Comparison of ENCODE assay signal across 10 cellular contexts in genomic region chr7:150369740-150370501, GRCh38. TPM values are rescaled to one million over a fixed set of nuclear protein-coding genes. Genes with fewer than 3 reads are reported as not detected.
A peak's percentile ranks its signal among the peaks of the same experiment; 100 is the strongest.
DNase-seq lines count a peak whose midpoint lies in the region; ATAC-seq, FAIRE-seq and TF ChIP-seq lines count a peak whose summit lies in the region.
"Had no signal": no experiment of that assay in that cellular context is flagged by ENCODE, and none has a peak within 500 bp of the region (broad histone marks: within the 10 kb centered on the region; RNA-seq: fewer than 3 reads in every experiment).

No MANE protein-coding gene starts in this region.

- no peaks in the 10 kb centered on the region for H3K9me3 ChIP-seq in adrenal gland (replicated peaks in 1 of 3)
- no peaks in the 10 kb centered on the region for H3K9me3 ChIP-seq in HepG2 (ENCODE audit: low read length)
- no peaks in the 10 kb centered on the region for H3K9me3 ChIP-seq in transverse colon

- H3K4me1 ChIP-seq in adrenal gland (replicated peaks in 1 of 2) (peaks cover 20 to 35% of the 10 kb centered on the region in 2 donors), HepG2 (ENCODE audit: insufficient read depth, low read length) (peaks cover 51% of the 10 kb centered on the region), transverse colon (peaks cover 24 to 75% (median 53%) of the 10 kb centered on the region in 4 donors)

- DNase-seq in activated T-cell treated with anti-CD3 and anti-CD28 coated beads, Interleukin-2, amount 50 U/mL, for 72 hours: no peak
- DNase-seq in activated T-cell treated with anti-CD3 and anti-CD28 coated beads, Interleukin-2, amount 50 U/mL, for 48 hours: no peak
- DNase-seq in adrenal gland (peak in 1 of 7 donors; percentile 16), HepG2 (ENCODE audit: low spot score) (no peak), transverse colon (no peak), mucosa of gallbladder (ENCODE audit: low spot score) (no peak), NCI-H446 treated with DMSO at 0.1 percent for 48 hours (lab: John Stamatoyannopoulos, UW) (no peak), retina (no peak)
- DNase-seq: activated CD4-positive, alpha-beta T cell treated with anti-CD3 and anti-CD28 coated beads, Interleukin-2, amount 50 U/mL, for 4 hours had no signal

- FAIRE-seq in HepG2 (lab: Jason Lieb, UNC): no peak
- FAIRE-seq: G401.6 had no signal

- TF ChIP-seq CTCF in adrenal gland (IDR thresholded peaks at IDR 0.05) (no peak), HepG2 (CRISPR knock-in tag; IDR thresholded peaks at IDR 0.05) (no peak), transverse colon (IDR thresholded peaks at IDR 0.05) (no peak)

- peaks cover 48% of the 10 kb centered on the region for H3K4me1 Mint-ChIP-seq in activated T-cell treated with anti-CD3 and anti-CD28 coated beads, Interleukin-2, amount 50 U/mL, for 72 hours (ENCODE audit: low read depth)

- peak overlapping the region; percentile 61 to 99 (median 97) for H3K27ac ChIP-seq in adrenal gland
- H3K27ac ChIP-seq in HepG2 (ENCODE audit: extremely low read length, insufficient read depth, low read length): peak overlapping the region; percentile 100
- H3K27ac ChIP-seq in transverse colon: peak overlapping the region; percentile 93 to 99 (median 97)

- CTCF ChIA-PET in HepG2 (lab: Yijun Ruan, JAX; ENCODE audit: low intra/inter-chr PET ratio, low total read pairs): no interaction called here

- in situ Hi-C loops in HepG2 (cut with HindIII; ENCODE audit: extremely low pct_ligation_motif_present, low pct_unique_long_range_greater_than_20kb) (no loop called here), transverse colon (cut with MboI; ENCODE audit: low pct_ligation_motif_present in 1 of 4, low pct_unique_long_range_greater_than_20kb in 1 of 4, low sequenced_read_pairs in 3 of 4) (no loop called here)

- peak overlapping the region; percentile 49 for H3K27ac Mint-ChIP-seq in activated T-cell treated with anti-CD3 and anti-CD28 coated beads, Interleukin-2, amount 50 U/mL, for 72 hours

- H3K79me2 ChIP-seq in HepG2 (ENCODE audit: insufficient read depth, low read length): peaks cover 38% of the 10 kb centered on the region

- H4K20me1 ChIP-seq in HepG2 (ENCODE audit: insufficient read depth, low read length): peaks cover 8% of the 10 kb centered on the region; the same call in 1 of the 2 replicates

- peak overlapping the region; percentile 88 to 95 for H3K4me3 Mint-ChIP-seq in activated T-cell treated with anti-CD3 and anti-CD28 coated beads, Interleukin-2, amount 50 U/mL, for 72 hours

- TSS peak; percentile 40 for BruUV-seq in HepG2 (replicated peaks; lab: Mats Ljungman, UMichigan)

- H3K4me2 ChIP-seq in HepG2 (ENCODE audit: low read depth, low read length): peak overlapping the region; percentile 99

- POLR2A ChIA-PET in HepG2 (lab: Yijun Ruan, JAX): interaction anchor here (1.1 to 6.8 kb wide), 15 partner anchors 9 to 532 kb away, joined by 3 to 141 read pairs (median 9); partner anchors contain the start of genes ACTR3C, LRRC61, RARRES2 and ZNF775

- peak overlapping the region; percentile 62 to 91 (median 68) for H3K4me3 ChIP-seq in adrenal gland
- peak overlapping the region; percentile 68 to 84 (median 82) for H3K4me3 ChIP-seq in HepG2 (replicated peaks in 1 of 3; ENCODE audit: insufficient read depth in 1 of 3, low read depth in 2 of 3, low read length in 3 of 3)
- H3K4me3 ChIP-seq in transverse colon: peak overlapping the region; percentile 70 to 90 (median 86)

- H3K27me3 Mint-ChIP-seq in activated T-cell treated with anti-CD3 and anti-CD28 coated beads, Interleukin-2, amount 50 U/mL, for 72 hours (ENCODE audit: low read depth): no peaks in the 10 kb centered on the region

- H3K9me3 Mint-ChIP-seq in activated T-cell treated with anti-CD3 and anti-CD28 coated beads, Interleukin-2, amount 50 U/mL, for 72 hours: no peaks in the 10 kb centered on the region

- ATAC-seq in activated T-cell treated with anti-CD3 and anti-CD28 coated beads, Interleukin-2, amount 50 U/mL, for 72 hours (replicated peaks in 1 of 2): no peak
- ATAC-seq in HepG2: no peak; the same call in 2 of the 3 replicates

- WGBS in adrenal gland, 4 donors: 18 to 26% (median 22%) methylated on average over 15 to 23 of the region's 23 CpGs
- WGBS in HepG2 (ENCODE audit: low lambda C conversion rate): 7% methylated on average over 14 of the region's 23 CpGs
- WGBS in transverse colon (ENCODE audit: low coverage in 1 of 2), 2 donors: 39% methylated on average over 22 of the region's 23 CpGs; no CpG with 5 or more reads in 1 of the 2 donors

- intact Hi-C loops in adrenal gland (cut with DNase I): loop anchor here in 1 of 2 donors (2.0 to 5.0 kb wide), 2 partner anchors 33 to 41 kb away; no protein-coding TSS in a partner anchor
- intact Hi-C loops in HepG2 (cut with micrococcal nuclease; ENCODE audit: unreplicated experiment): loop anchor here (1.0 kb wide), 1 partner anchor 19 kb away; no protein-coding TSS in a partner anchor
- intact Hi-C loops in transverse colon (cut with DNase I; ENCODE audit: low total_unique reads): no loop called here

- TF ChIP-seq POLR2A in adrenal gland (IDR thresholded peaks at IDR 0.05): no peak
- TF ChIP-seq POLR2A in HepG2 (IDR thresholded peaks at IDR 0.05; ENCODE audit: insufficient read depth in 1 of 2, low read depth in 2 of 2, low read length in 2 of 2): no peak; a peak in 1 of 4 replicates
- TF ChIP-seq POLR2A in transverse colon (IDR thresholded peaks at IDR 0.05): no peak

- H2AFZ ChIP-seq in HepG2 (ENCODE audit: low read length): no peak overlapping the region

- H3K9ac ChIP-seq in HepG2 (ENCODE audit: insufficient read depth, low read depth, low read length): peak overlapping the region; percentile 95

- no peak for TF ChIP-seq EP300 in HepG2 (IDR thresholded peaks at IDR 0.05; ENCODE audit: low read depth in 2 of 2, low read length in 2 of 2)
- no peak for TF ChIP-seq EP300 in HepG2 (CRISPR knock-in tag; IDR thresholded peaks at IDR 0.05; ENCODE audit: borderline replicate concordance)
- no peak for TF ChIP-seq EP300 in transverse colon (IDR thresholded peaks at IDR 0.05; ENCODE audit: low read depth)

- no peak for TF ChIP-seq RAD21 in HepG2 (CRISPR knock-in tag; IDR thresholded peaks at IDR 0.05)

- H3K27me3 ChIP-seq in adrenal gland (no peaks in the 10 kb centered on the region), HepG2 (ENCODE audit: control insufficient read depth in 1 of 2, insufficient read depth in 2 of 2, low read length in 2 of 2) (no peaks in the 10 kb centered on the region), transverse colon (no peaks in the 10 kb centered on the region)

- H3K36me3 ChIP-seq in adrenal gland (replicated peaks in 1 of 2) (peaks cover 0 to 41% of the 10 kb centered on the region in 2 donors), HepG2 (replicated peaks in 1 of 2; ENCODE audit: control insufficient read depth in 1 of 2, insufficient read depth in 2 of 2, low read length in 2 of 2) (peaks cover 5 to 27% of the 10 kb centered on the region in 2 experiments; a peak in 4 of 5 replicates), transverse colon (no peaks in the 10 kb centered on the region)

- no peaks in the 10 kb centered on the region for H3K36me3 Mint-ChIP-seq in activated T-cell treated with anti-CD3 and anti-CD28 coated beads, Interleukin-2, amount 50 U/mL, for 72 hours (ENCODE audit: insufficient read depth in 2 of 2)

RNA-seq across cellular contexts. Expression of gene REPIN1, which starts 1.3 kb away (rescaled TPM):
- total RNA-seq in activated T-cell treated with anti-CD3 and anti-CD28 coated beads, Interleukin-2, amount 50 U/mL, for 72 hours: 10 to 100 TPM; 53.6 to 73.7 TPM
- total RNA-seq in adrenal gland: 100 to 1,000 TPM; 153 to 294 (median 214) TPM
- polyA plus RNA-seq in adrenal gland: 100 to 1,000 TPM in 1 of 3 donors, 10 to 100 TPM in 2; 69.0 to 140 (median 95.8) TPM
- total RNA-seq in HepG2 (2016; rRNA removed; fragmentation: Illumina TruSeq; extraction: Trizol): 86.4 and 108 TPM in 2 replicates
- total RNA-seq in HepG2 (2016; cell fraction: cytosol; rRNA removed; fragmentation: Illumina TruSeq; extraction: Trizol; ENCODE audit: low read depth): 34.3 and 36.1 TPM in 2 replicates
- 77.5 and 106 TPM in 2 replicates for total RNA-seq in HepG2 (2016; cell fraction: insoluble cytoplasmic fraction; rRNA removed; fragmentation: Illumina TruSeq; extraction: Trizol)
- total RNA-seq in HepG2 (2016; cell fraction: membrane; rRNA removed; fragmentation: Illumina TruSeq; extraction: Trizol): 112 and 119 TPM in 2 replicates
- total RNA-seq in HepG2 (2016; cell fraction: nucleus; rRNA removed; fragmentation: Illumina TruSeq; extraction: Trizol): 81.1 and 91.5 TPM in 2 replicates
- 69.9 and 87.9 TPM in 2 replicates for polyA plus RNA-seq in HepG2 (2011; rRNA removed)
- polyA plus RNA-seq in HepG2 (2011; cell fraction: cytosol; rRNA removed): 58.9 and 82.1 TPM in 2 replicates
- 189 and 195 TPM in 2 replicates for polyA plus RNA-seq in HepG2 (2011; cell fraction: nucleus; rRNA removed)
- polyA plus RNA-seq in HepG2 (2012): 52.5 and 64.7 TPM in 2 replicates
- 22.0 and 24.7 TPM in 2 replicates for polyA plus RNA-seq in HepG2 (2016; cell fraction: cytosol; fragmentation: Illumina TruSeq; extraction: Trizol; ENCODE audit: low read depth)
- 82.2 and 105 TPM in 2 replicates for polyA plus RNA-seq in HepG2 (2016; cell fraction: insoluble cytoplasmic fraction; fragmentation: Illumina TruSeq; extraction: Trizol; ENCODE audit: low read depth)
- 77.8 and 77.9 TPM in 2 replicates for polyA plus RNA-seq in HepG2 (2016; cell fraction: membrane; fragmentation: Illumina TruSeq; extraction: Trizol; ENCODE audit: low read depth)
- 138 and 155 TPM in 2 replicates for polyA plus RNA-seq in HepG2 (2016; cell fraction: nucleus; fragmentation: Illumina TruSeq; extraction: Trizol; ENCODE audit: insufficient read depth, low read depth)
- polyA minus RNA-seq in HepG2 (2011; rRNA and poly(A)+ RNA removed; ENCODE audit: low replicate concordance): 81.7 and 98.0 TPM in 2 replicates
- 35.3 and 35.6 TPM in 2 replicates for polyA minus RNA-seq in HepG2 (2011; cell fraction: cytosol; rRNA and poly(A)+ RNA removed)
- 50.5 and 54.6 TPM in 2 replicates for polyA minus RNA-seq in HepG2 (2011; cell fraction: nucleus; rRNA and poly(A)+ RNA removed)
- 100 to 1,000 TPM; 182 to 414 (median 247) TPM for total RNA-seq in transverse colon
- 145 TPM for total RNA-seq in mucosa of gallbladder

RNA-seq across cellular contexts. Expression of gene ZNF775, which starts 9.2 kb away (rescaled TPM):
- total RNA-seq in activated T-cell treated with anti-CD3 and anti-CD28 coated beads, Interleukin-2, amount 50 U/mL, for 72 hours: 1 to 10 TPM; 6.5 to 8.2 TPM
- 10 to 100 TPM in 1 of 8 donors, 1 to 10 TPM in 7; 3.2 to 13.9 (median 7.5) TPM for total RNA-seq in adrenal gland
- 1 to 10 TPM in 2 of 3 donors, under 1 TPM in 1; 0.26 to 6.0 (median 3.0) TPM for polyA plus RNA-seq in adrenal gland
- 3.1 and 4.5 TPM in 2 replicates for total RNA-seq in HepG2 (2016; rRNA removed; fragmentation: Illumina TruSeq; extraction: Trizol)
- 0.71 TPM in 2 replicates for total RNA-seq in HepG2 (2016; cell fraction: cytosol; rRNA removed; fragmentation: Illumina TruSeq; extraction: Trizol; ENCODE audit: low read depth)
- 3.6 and 3.8 TPM in 2 replicates for total RNA-seq in HepG2 (2016; cell fraction: insoluble cytoplasmic fraction; rRNA removed; fragmentation: Illumina TruSeq; extraction: Trizol)
- 1.9 and 2.5 TPM in 2 replicates for total RNA-seq in HepG2 (2016; cell fraction: membrane; rRNA removed; fragmentation: Illumina TruSeq; extraction: Trizol)
- 1.8 and 3.2 TPM in 2 replicates for total RNA-seq in HepG2 (2016; cell fraction: nucleus; rRNA removed; fragmentation: Illumina TruSeq; extraction: Trizol)
- 3.2 and 3.8 TPM in 2 replicates for polyA plus RNA-seq in HepG2 (2011; rRNA removed)
- 2.6 and 4.5 TPM in 2 replicates for polyA plus RNA-seq in HepG2 (2011; cell fraction: cytosol; rRNA removed)
- 5.8 and 5.9 TPM in 2 replicates for polyA plus RNA-seq in HepG2 (2011; cell fraction: nucleus; rRNA removed)
- 2.1 and 3.1 TPM in 2 replicates for polyA plus RNA-seq in HepG2 (2012)
- 0.67 and 0.68 TPM in 2 replicates for polyA plus RNA-seq in HepG2 (2016; cell fraction: cytosol; fragmentation: Illumina TruSeq; extraction: Trizol; ENCODE audit: low read depth)
- polyA plus RNA-seq in HepG2 (2016; cell fraction: insoluble cytoplasmic fraction; fragmentation: Illumina TruSeq; extraction: Trizol; ENCODE audit: low read depth): 3.7 and 4.2 TPM in 2 replicates
- polyA plus RNA-seq in HepG2 (2016; cell fraction: membrane; fragmentation: Illumina TruSeq; extraction: Trizol; ENCODE audit: low read depth): 1.2 and 1.8 TPM in 2 replicates
- polyA plus RNA-seq in HepG2 (2016; cell fraction: nucleus; fragmentation: Illumina TruSeq; extraction: Trizol; ENCODE audit: insufficient read depth, low read depth): 5.2 and 9.1 TPM in 2 replicates
- 0.37 and 3.7 TPM in 2 replicates for polyA minus RNA-seq in HepG2 (2011; rRNA and poly(A)+ RNA removed; ENCODE audit: low replicate concordance)
- polyA minus RNA-seq in HepG2 (2011; cell fraction: cytosol; rRNA and poly(A)+ RNA removed): 2.5 and 3.9 TPM in 2 replicates
- polyA minus RNA-seq in HepG2 (2011; cell fraction: nucleus; rRNA and poly(A)+ RNA removed): 1.8 and 2.4 TPM in 2 replicates
- total RNA-seq in transverse colon: 10 to 100 TPM in 3 of 4 donors, 1 to 10 TPM in 1; 8.9 to 75.2 (median 15.2) TPM
- total RNA-seq in mucosa of gallbladder: 9.4 TPM

RNA-seq across cellular contexts. Expression of gene RARRES2, which starts 28.5 kb away (rescaled TPM):
- total RNA-seq in activated T-cell treated with anti-CD3 and anti-CD28 coated beads, Interleukin-2, amount 50 U/mL, for 72 hours: not detected
- total RNA-seq in adrenal gland: 1,000 to 10,000 TPM; 1,813 to 6,437 (median 3,715) TPM
- 1,000 to 10,000 TPM in 2 of 3 donors, 100 to 1,000 TPM in 1; 590 to 7,984 (median 3,445) TPM for polyA plus RNA-seq in adrenal gland
- 94.6 and 172 TPM in 2 replicates for total RNA-seq in HepG2 (2016; rRNA removed; fragmentation: Illumina TruSeq; extraction: Trizol)
- total RNA-seq in HepG2 (2016; cell fraction: cytosol; rRNA removed; fragmentation: Illumina TruSeq; extraction: Trizol; ENCODE audit: low read depth): 63.6 and 75.7 TPM in 2 replicates
- 93.3 and 178 TPM in 2 replicates for total RNA-seq in HepG2 (2016; cell fraction: insoluble cytoplasmic fraction; rRNA removed; fragmentation: Illumina TruSeq; extraction: Trizol)
- total RNA-seq in HepG2 (2016; cell fraction: membrane; rRNA removed; fragmentation: Illumina TruSeq; extraction: Trizol): 68.9 and 86.6 TPM in 2 replicates
- total RNA-seq in HepG2 (2016; cell fraction: nucleus; rRNA removed; fragmentation: Illumina TruSeq; extraction: Trizol): 126 and 156 TPM in 2 replicates
- 134 and 157 TPM in 2 replicates for polyA plus RNA-seq in HepG2 (2011; rRNA removed)
- 197 and 233 TPM in 2 replicates for polyA plus RNA-seq in HepG2 (2011; cell fraction: cytosol; rRNA removed)
- 164 and 202 TPM in 2 replicates for polyA plus RNA-seq in HepG2 (2011; cell fraction: nucleus; rRNA removed)
- 37.9 and 77.4 TPM in 2 replicates for polyA plus RNA-seq in HepG2 (2012)
- 96.7 and 115 TPM in 2 replicates for polyA plus RNA-seq in HepG2 (2016; cell fraction: cytosol; fragmentation: Illumina TruSeq; extraction: Trizol; ENCODE audit: low read depth)
- polyA plus RNA-seq in HepG2 (2016; cell fraction: insoluble cytoplasmic fraction; fragmentation: Illumina TruSeq; extraction: Trizol; ENCODE audit: low read depth): 134 and 138 TPM in 2 replicates
- polyA plus RNA-seq in HepG2 (2016; cell fraction: membrane; fragmentation: Illumina TruSeq; extraction: Trizol; ENCODE audit: low read depth): 82.1 and 99.5 TPM in 2 replicates
- polyA plus RNA-seq in HepG2 (2016; cell fraction: nucleus; fragmentation: Illumina TruSeq; extraction: Trizol; ENCODE audit: insufficient read depth, low read depth): 420 and 455 TPM in 2 replicates
- polyA minus RNA-seq in HepG2 (2011; rRNA and poly(A)+ RNA removed; ENCODE audit: low replicate concordance): 22.1 TPM in 1 of 2 replicates, not detected in the other
- 17.4 and 20.0 TPM in 2 replicates for polyA minus RNA-seq in HepG2 (2011; cell fraction: cytosol; rRNA and poly(A)+ RNA removed)
- polyA minus RNA-seq in HepG2 (2011; cell fraction: nucleus; rRNA and poly(A)+ RNA removed): 6.1 and 7.3 TPM in 2 replicates
- total RNA-seq in transverse colon: 100 to 1,000 TPM in 2 of 4 donors, 10 to 100 TPM in 2; 84.2 to 124 (median 102) TPM
- 143 TPM for total RNA-seq in mucosa of gallbladder

RNA-seq across cellular contexts. Expression of gene ACTR3C, which starts 46.6 kb away (rescaled TPM):
- 10 to 100 TPM in 1 of 2 donors, 1 to 10 TPM in 1; 6.3 to 13.0 TPM for total RNA-seq in activated T-cell treated with anti-CD3 and anti-CD28 coated beads, Interleukin-2, amount 50 U/mL, for 72 hours
- total RNA-seq in adrenal gland: 10 to 100 TPM; 17.9 to 50.0 (median 37.1) TPM
- 10 to 100 TPM in 2 of 3 donors, 1 to 10 TPM in 1; 6.6 to 16.9 (median 10.7) TPM for polyA plus RNA-seq in adrenal gland
- 4.1 and 7.5 TPM in 2 replicates for total RNA-seq in HepG2 (2016; rRNA removed; fragmentation: Illumina TruSeq; extraction: Trizol)
- 7.2 and 7.8 TPM in 2 replicates for total RNA-seq in HepG2 (2016; cell fraction: cytosol; rRNA removed; fragmentation: Illumina TruSeq; extraction: Trizol; ENCODE audit: low read depth)
- total RNA-seq in HepG2 (2016; cell fraction: insoluble cytoplasmic fraction; rRNA removed; fragmentation: Illumina TruSeq; extraction: Trizol): 3.7 and 6.7 TPM in 2 replicates
- total RNA-seq in HepG2 (2016; cell fraction: membrane; rRNA removed; fragmentation: Illumina TruSeq; extraction: Trizol): 4.8 and 5.6 TPM in 2 replicates
- 17.1 and 19.7 TPM in 2 replicates for total RNA-seq in HepG2 (2016; cell fraction: nucleus; rRNA removed; fragmentation: Illumina TruSeq; extraction: Trizol)
- 3.2 and 3.8 TPM in 2 replicates for polyA plus RNA-seq in HepG2 (2011; rRNA removed)
- 2.5 and 2.7 TPM in 2 replicates for polyA plus RNA-seq in HepG2 (2011; cell fraction: cytosol; rRNA removed)
- polyA plus RNA-seq in HepG2 (2011; cell fraction: nucleus; rRNA removed): 4.0 and 4.3 TPM in 2 replicates
- 1.2 and 1.4 TPM in 2 replicates for polyA plus RNA-seq in HepG2 (2012)
- polyA plus RNA-seq in HepG2 (2016; cell fraction: cytosol; fragmentation: Illumina TruSeq; extraction: Trizol; ENCODE audit: low read depth): 0.95 and 2.7 TPM in 2 replicates
- polyA plus RNA-seq in HepG2 (2016; cell fraction: insoluble cytoplasmic fraction; fragmentation: Illumina TruSeq; extraction: Trizol; ENCODE audit: low read depth): 1.9 and 3.9 TPM in 2 replicates
- 1.4 and 1.6 TPM in 2 replicates for polyA plus RNA-seq in HepG2 (2016; cell fraction: membrane; fragmentation: Illumina TruSeq; extraction: Trizol; ENCODE audit: low read depth)
- polyA plus RNA-seq in HepG2 (2016; cell fraction: nucleus; fragmentation: Illumina TruSeq; extraction: Trizol; ENCODE audit: insufficient read depth, low read depth): 4.9 and 8.0 TPM in 2 replicates
- 10.0 and 39.9 TPM in 2 replicates for polyA minus RNA-seq in HepG2 (2011; rRNA and poly(A)+ RNA removed; ENCODE audit: low replicate concordance)
- polyA minus RNA-seq in HepG2 (2011; cell fraction: cytosol; rRNA and poly(A)+ RNA removed): 2.6 and 3.3 TPM in 2 replicates
- 44.3 and 59.4 TPM in 2 replicates for polyA minus RNA-seq in HepG2 (2011; cell fraction: nucleus; rRNA and poly(A)+ RNA removed)
- 10 to 100 TPM; 19.9 to 71.1 (median 42.7) TPM for total RNA-seq in transverse colon
- total RNA-seq in mucosa of gallbladder: 22.4 TPM

RNA-seq across cellular contexts. Expression of gene LRRC61, which starts 46.8 kb away (rescaled TPM):
- 10 to 100 TPM; 37.1 to 37.3 TPM for total RNA-seq in activated T-cell treated with anti-CD3 and anti-CD28 coated beads, Interleukin-2, amount 50 U/mL, for 72 hours
- total RNA-seq in adrenal gland: 1,000 to 10,000 TPM in 1 of 8 donors, 100 to 1,000 TPM in 6, 10 to 100 TPM in 1; 83.0 to 1,435 (median 309) TPM
- polyA plus RNA-seq in adrenal gland: 10 to 100 TPM in 2 of 3 donors, 1 to 10 TPM in 1; 8.6 to 34.5 (median 33.6) TPM
- total RNA-seq in HepG2 (2016; rRNA removed; fragmentation: Illumina TruSeq; extraction: Trizol): 34.8 and 38.4 TPM in 2 replicates
- 10.3 and 10.8 TPM in 2 replicates for total RNA-seq in HepG2 (2016; cell fraction: cytosol; rRNA removed; fragmentation: Illumina TruSeq; extraction: Trizol; ENCODE audit: low read depth)
- 30.5 and 35.2 TPM in 2 replicates for total RNA-seq in HepG2 (2016; cell fraction: insoluble cytoplasmic fraction; rRNA removed; fragmentation: Illumina TruSeq; extraction: Trizol)
- total RNA-seq in HepG2 (2016; cell fraction: membrane; rRNA removed; fragmentation: Illumina TruSeq; extraction: Trizol): 34.2 and 36.9 TPM in 2 replicates
- total RNA-seq in HepG2 (2016; cell fraction: nucleus; rRNA removed; fragmentation: Illumina TruSeq; extraction: Trizol): 25.0 and 31.2 TPM in 2 replicates
- polyA plus RNA-seq in HepG2 (2011; rRNA removed): 33.0 and 42.2 TPM in 2 replicates
- polyA plus RNA-seq in HepG2 (2011; cell fraction: cytosol; rRNA removed): 34.7 and 58.3 TPM in 2 replicates
- polyA plus RNA-seq in HepG2 (2011; cell fraction: nucleus; rRNA removed): 25.0 and 33.0 TPM in 2 replicates
- polyA plus RNA-seq in HepG2 (2012): 22.2 and 36.3 TPM in 2 replicates
- polyA plus RNA-seq in HepG2 (2016; cell fraction: cytosol; fragmentation: Illumina TruSeq; extraction: Trizol; ENCODE audit: low read depth): 19.9 and 25.0 TPM in 2 replicates
- polyA plus RNA-seq in HepG2 (2016; cell fraction: insoluble cytoplasmic fraction; fragmentation: Illumina TruSeq; extraction: Trizol; ENCODE audit: low read depth): 36.4 and 46.3 TPM in 2 replicates
- 41.1 and 42.5 TPM in 2 replicates for polyA plus RNA-seq in HepG2 (2016; cell fraction: membrane; fragmentation: Illumina TruSeq; extraction: Trizol; ENCODE audit: low read depth)
- polyA plus RNA-seq in HepG2 (2016; cell fraction: nucleus; fragmentation: Illumina TruSeq; extraction: Trizol; ENCODE audit: insufficient read depth, low read depth): 34.8 and 36.2 TPM in 2 replicates
- polyA minus RNA-seq in HepG2 (2011; rRNA and poly(A)+ RNA removed; ENCODE audit: low replicate concordance): 45.8 and 71.1 TPM in 2 replicates
- polyA minus RNA-seq in HepG2 (2011; cell fraction: cytosol; rRNA and poly(A)+ RNA removed): 33.7 and 34.5 TPM in 2 replicates
- 13.3 and 15.4 TPM in 2 replicates for polyA minus RNA-seq in HepG2 (2011; cell fraction: nucleus; rRNA and poly(A)+ RNA removed)
- 10 to 100 TPM in 3 of 4 donors, 1 to 10 TPM in 1; 1.4 to 55.4 (median 17.2) TPM for total RNA-seq in transverse colon
- 11.7 TPM for total RNA-seq in mucosa of gallbladder

Comparison
In these comparisons a context has a peak if more than half of its experiments do, and no peak if none do; other contexts are left out.
1. RNA of gene RARRES2, which starts 28.5 kb away (total RNA-seq): 1,813 to 6,437 TPM in adrenal gland, 63.6 to 178 TPM in HepG2, 143 TPM in mucosa of gallbladder (single experiment) and 84.2 to 124 TPM in transverse colon; not detected in activated T-cell treated with anti-CD3 and anti-CD28 coated beads, Interleukin-2, amount 50 U/mL, for 72 hours; every median in the first group is over 10 times any median in the second.
2. Peak in every context shown above with its lines, with median percentiles within 50 percentile points of each other: H3K27ac ChIP-seq and H3K4me3 ChIP-seq.